In the genomic region with DNA sequence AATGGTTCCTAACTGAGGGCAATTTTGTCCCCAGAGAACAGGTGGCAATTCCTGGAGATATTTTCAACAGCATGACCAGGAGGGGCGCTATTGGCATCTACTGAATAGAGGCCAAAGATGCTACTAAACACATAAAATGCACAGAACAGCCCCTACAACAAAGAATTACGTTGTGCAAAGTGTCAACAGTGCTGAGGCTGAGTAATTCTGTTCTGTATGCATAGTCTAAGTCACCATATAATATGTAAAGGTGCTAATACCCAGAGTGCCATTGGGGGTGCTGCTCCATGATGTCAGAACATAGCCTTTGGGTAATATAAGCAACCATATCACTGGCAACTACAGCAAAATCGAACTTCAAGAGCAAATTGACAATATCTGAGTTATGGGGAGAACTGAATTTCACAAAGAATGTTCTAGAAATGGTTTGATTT, we compare ENCODE assay signal across 11 cellular contexts.
DNase-seq lines count a peak whose midpoint lies in the region; FAIRE-seq and TF ChIP-seq lines count a peak whose summit lies in the region.
"Had no signal": no experiment of that assay in that cellular context is flagged by ENCODE, and none has a peak within 500 bp of the region (broad histone marks: within the 10 kb centered on the region; RNA-seq: fewer than 3 reads in every experiment).

No MANE protein-coding gene starts in this region.

- FAIRE-seq in GM18507 (lab: Jason Lieb, UNC), result peak; percentile 5

- in situ Hi-C loops in ACHN (cut with HindIII; ENCODE audit: low pct_ligation_motif_present, low pct_unique_long_range_greater_than_20kb, low sequenced_read_pairs), result no loop called here

- H3K4me3 ChIP-seq in WI38 (ENCODE audit: low read depth, low read length), result no peak overlapping the region

- DNase-seq in ACHN, result peak; percentile 37
- no peak for DNase-seq in GM18507 (ENCODE audit: extremely low spot score, insufficient read length, low read depth)
- DNase-seq in iPS-NIHi11 (ENCODE audit: low spot score), result peak; percentile 28
- DNase-seq in ureter (ENCODE audit: low spot score), result no peak
- no peak for DNase-seq in activated CD4-positive, alpha-beta T cell treated with anti-CD3 and anti-CD28 coated beads, Interleukin-2, amount 50 U/mL, for 48 hours
- DNase-seq in SK-N-DZ (ENCODE audit: low spot score), result no peak
- no peak for DNase-seq in GDM1 (lab: John Stamatoyannopoulos, UW)
- DNase-seq: activated CD8-positive, alpha-beta memory T cell treated with anti-CD3 and anti-CD28 coated beads, Interleukin-2, amount 50 U/mL, for 4 hours; CD8-positive, alpha-beta memory T cell; cerebellar nuclear complex had no signal

- TF ChIP-seq CTCF in WI38 (IDR thresholded peaks at IDR 0.05; ENCODE audit: low read depth, low read length), result 0 out of 2 replicates have a peak, but pooled peaks have one; percentile 11

Comparison
In these comparisons a context has a peak if more than half of its experiments do, and no peak if none do; other contexts are left out.
1. DNase-seq: peak in ACHN (single experiment) and iPS-NIHi11 (single experiment); none in GM18507 (single experiment), ureter (single experiment), activated CD4-positive, alpha-beta T cell treated with anti-CD3 and anti-CD28 coated beads, Interleukin-2, amount 50 U/mL, for 48 hours (0 of 2), SK-N-DZ (single experiment) and GDM1 (single experiment).